Comparison of ENCODE assay signal across 24 cellular contexts in genomic region chr9:113953541-113953940, GRCh38.
A peak's percentile ranks its signal among the peaks of the same experiment; 100 is the strongest.
DNase-seq lines count a peak whose midpoint lies in the region; TF ChIP-seq lines count a peak whose summit lies in the region.
"Had no signal": no experiment of that assay in that cellular context is flagged by ENCODE, and none has a peak within 500 bp of the region (broad histone marks: within the 10 kb centered on the region; RNA-seq: fewer than 3 reads in every experiment).

No MANE protein-coding gene starts in this region.

- CTCF ChIA-PET in activated CD4-positive, alpha-beta memory T cell treated with anti-CD3 and anti-CD28 coated beads, Interleukin-2, amount 10 ng/mL, durations not matched to agents 7 days and 5 days (lab: Charles Lee), result no interaction called here

- POLR2A ChIA-PET in activated CD4-positive, alpha-beta memory T cell treated with anti-CD3 and anti-CD28 coated beads, Interleukin-2, amount 10 ng/mL, durations not matched to agents 7 days and 5 days (lab: Charles Lee), result no interaction called here

- H3K4me1 Mint-ChIP-seq in activated CD4-positive, alpha-beta memory T cell treated with anti-CD3 and anti-CD28 coated beads, Interleukin-2, amount 10 ng/mL, durations not matched to agents 7 days and 5 days, result no peaks in the 10 kb centered on the region
- H3K4me1 Mint-ChIP-seq: activated naive CD4-positive, alpha-beta T cell treated with anti-CD3 and anti-CD28 coated beads, Interleukin-2, amount 10 ng/mL, durations not matched to agents 7 days and 5 days; stimulated activated effector memory CD8-positive, alpha-beta T cell treated with anti-CD3 and anti-CD28 coated beads, Interleukin-12 subunit alpha, Interleukin-12 subunit beta, amount 100 ng/mL, for 72 hours had no signal

- H3K9me3 ChIP-seq in tibial artery (no peaks in the 10 kb centered on the region), BE2C (no peaks in the 10 kb centered on the region)
- H3K9me3 ChIP-seq: suprapubic skin, vagina had no signal

- H3K36me3 ChIP-seq in tibial artery (no peaks in the 10 kb centered on the region), BE2C (no peaks in the 10 kb centered on the region)
- H3K36me3 ChIP-seq: suprapubic skin, vagina had no signal

- no peaks in the 10 kb centered on the region for H3K9me3 Mint-ChIP-seq in activated CD4-positive, alpha-beta memory T cell treated with anti-CD3 and anti-CD28 coated beads, Interleukin-2, amount 10 ng/mL, durations not matched to agents 7 days and 5 days
- H3K9me3 Mint-ChIP-seq: activated naive CD4-positive, alpha-beta T cell treated with anti-CD3 and anti-CD28 coated beads, Interleukin-2, amount 10 ng/mL, durations not matched to agents 7 days and 5 days; stimulated activated effector memory CD8-positive, alpha-beta T cell treated with anti-CD3 and anti-CD28 coated beads, Interleukin-12 subunit alpha, Interleukin-12 subunit beta, amount 100 ng/mL, for 72 hours had no signal

- H3K27ac ChIP-seq in tibial artery, result peak overlapping the region; percentile 82 to 84
- H3K27ac ChIP-seq: suprapubic skin had no signal

- peak; percentile 55 for DNase-seq in HCEC 1CT
- peak; percentile 46 for DNase-seq in choroid plexus epithelial cell (ENCODE audit: low read depth)
- peak; percentile 24 to 90 for DNase-seq in lung microvascular endothelial cell (ENCODE audit: low read depth in 2 of 2)
- no peak for DNase-seq in tibial artery
- DNase-seq in cardiac septum (ENCODE audit: low spot score), result no peak
- no peak for DNase-seq in activated CD4-positive, alpha-beta memory T cell treated with anti-CD3 and anti-CD28 coated beads, Interleukin-2, amount 10 ng/mL, durations not matched to agents 7 days and 5 days
- DNase-seq in BE2C, result no peak
- DNase-seq: activated CD4-positive, CD25-positive, alpha-beta regulatory T cell treated with anti-CD3 and anti-CD28 coated beads, Interleukin-2, amount 50 U/mL, for 72 hours; activated naive CD4-positive, alpha-beta T cell treated with anti-CD3 and anti-CD28 coated beads, Interleukin-2, amount 10 ng/mL, durations not matched to agents 7 days and 5 days; activated T-cell treated with anti-CD3 and anti-CD28 coated beads, Interleukin-2, amount 50 U/mL, for 48 hours; cerebellar nuclear complex; effector memory CD4-positive, alpha-beta T cell; NCI-H1105; NCI-H2029 treated with DMSO at 0.1 percent for 48 hours; NCI-H226; NCI-H774; stimulated activated CD4-positive, alpha-beta T cell treated with anti-CD3 and anti-CD28 coated beads, Interleukin-2, amount 100 ng/mL, for 24 hours; SW 1271 had no signal

- intact Hi-C loops in tibial artery (cut with DNase I; ENCODE audit: low total_unique reads) (no loop called here), cardiac septum (cut with DNase I) (no loop called here)

- H3K4me3 ChIP-seq in choroid plexus epithelial cell (ENCODE audit: low read depth, low read length), result no peak overlapping the region
- no peak overlapping the region for H3K4me3 ChIP-seq in tibial artery
- no peak overlapping the region for H3K4me3 ChIP-seq in BE2C (ENCODE audit: low read depth, low read length)
- H3K4me3 ChIP-seq: GM12878, GM23338, skin epidermis, suprapubic skin, vagina had no signal

- no peaks in the 10 kb centered on the region for H3K27me3 Mint-ChIP-seq in activated CD4-positive, alpha-beta memory T cell treated with anti-CD3 and anti-CD28 coated beads, Interleukin-2, amount 10 ng/mL, durations not matched to agents 7 days and 5 days
- H3K27me3 Mint-ChIP-seq: activated naive CD4-positive, alpha-beta T cell treated with anti-CD3 and anti-CD28 coated beads, Interleukin-2, amount 10 ng/mL, durations not matched to agents 7 days and 5 days had no signal

- H3K4me1 ChIP-seq in tibial artery (peaks cover 0 to 65% (median 51%) of the 10 kb centered on the region in 4 donors), BE2C (peaks cover 9% of the 10 kb centered on the region)

- H3K4me3 Mint-ChIP-seq in activated CD4-positive, alpha-beta memory T cell treated with anti-CD3 and anti-CD28 coated beads, Interleukin-2, amount 10 ng/mL, durations not matched to agents 7 days and 5 days, result no peak overlapping the region
- H3K4me3 Mint-ChIP-seq: activated naive CD4-positive, alpha-beta T cell treated with anti-CD3 and anti-CD28 coated beads, Interleukin-2, amount 10 ng/mL, durations not matched to agents 7 days and 5 days; GM23338; stimulated activated effector memory CD8-positive, alpha-beta T cell treated with anti-CD3 and anti-CD28 coated beads, Interleukin-12 subunit alpha, Interleukin-12 subunit beta, amount 100 ng/mL, for 72 hours had no signal

- no peak overlapping the region for H3K27ac Mint-ChIP-seq in activated CD4-positive, alpha-beta memory T cell treated with anti-CD3 and anti-CD28 coated beads, Interleukin-2, amount 10 ng/mL, durations not matched to agents 7 days and 5 days
- H3K27ac Mint-ChIP-seq: activated naive CD4-positive, alpha-beta T cell treated with anti-CD3 and anti-CD28 coated beads, Interleukin-2, amount 10 ng/mL, durations not matched to agents 7 days and 5 days; GM23338; stimulated activated effector memory CD8-positive, alpha-beta T cell treated with anti-CD3 and anti-CD28 coated beads, Interleukin-12 subunit alpha, Interleukin-12 subunit beta, amount 100 ng/mL, for 72 hours had no signal

- TF ChIP-seq CTCF in choroid plexus epithelial cell (conservative IDR thresholded peaks at IDR 0.05; ENCODE audit: low read depth, low read length), result no peak
- no peak for TF ChIP-seq CTCF in tibial artery (IDR thresholded peaks at IDR 0.05)
- no peak for TF ChIP-seq CTCF in BE2C (IDR thresholded peaks at IDR 0.05; ENCODE audit: low read depth, low read length)

- no peaks in the 10 kb centered on the region for H3K36me3 Mint-ChIP-seq in activated CD4-positive, alpha-beta memory T cell treated with anti-CD3 and anti-CD28 coated beads, Interleukin-2, amount 10 ng/mL, durations not matched to agents 7 days and 5 days (ENCODE audit: low read depth)
- H3K36me3 Mint-ChIP-seq: activated naive CD4-positive, alpha-beta T cell treated with anti-CD3 and anti-CD28 coated beads, Interleukin-2, amount 10 ng/mL, durations not matched to agents 7 days and 5 days; stimulated activated effector memory CD8-positive, alpha-beta T cell treated with anti-CD3 and anti-CD28 coated beads, Interleukin-12 subunit alpha, Interleukin-12 subunit beta, amount 100 ng/mL, for 72 hours had no signal

- H3K27me3 ChIP-seq in tibial artery (no peaks in the 10 kb centered on the region), BE2C (no peaks in the 10 kb centered on the region)
- H3K27me3 ChIP-seq: suprapubic skin, vagina had no signal

Comparison
In these comparisons a context has a peak if more than half of its experiments do, and no peak if none do; other contexts are left out.
1. DNase-seq: peak in HCEC 1CT (single experiment), choroid plexus epithelial cell (single experiment) and lung microvascular endothelial cell (2 of 2); none in tibial artery (0 of 2), cardiac septum (single experiment), activated CD4-positive, alpha-beta memory T cell treated with anti-CD3 and anti-CD28 coated beads, Interleukin-2, amount 10 ng/mL, durations not matched to agents 7 days and 5 days (single experiment) and BE2C (single experiment).